Comparison of ENCODE assay signal across 8 cellular contexts in genomic region chr2:64212801-64213321, GRCh38.
A peak's percentile ranks its signal among the peaks of the same experiment; 100 is the strongest.
DNase-seq lines count a peak whose midpoint lies in the region; TF ChIP-seq lines count a peak whose summit lies in the region.

No MANE protein-coding gene starts in this region.

- peaks cover 25 to 50% (median 41%) of the 10 kb centered on the region in 6 donors for H3K4me1 ChIP-seq in spleen
- H3K4me1 ChIP-seq in right atrium auricular region, result peaks cover 0 to 18% of the 10 kb centered on the region in 2 donors

- no peaks in the 10 kb centered on the region for H3K9me3 ChIP-seq in spleen
- H3K9me3 ChIP-seq in right atrium auricular region, result no peaks in the 10 kb centered on the region

- H3K4me3 Mint-ChIP-seq in mesothelial cell of epicardium, result no peak overlapping the region

- intact Hi-C loops in spleen (cut with DNase I; ENCODE audit: low total_unique reads), result no loop called here

- H3K9me3 Mint-ChIP-seq in mesothelial cell of epicardium, result no peaks in the 10 kb centered on the region

- H3K4me3 ChIP-seq in astrocyte of the cerebellum (ENCODE audit: low read depth, low read length), result no peak overlapping the region
- peak overlapping the region in 1 of 8 donors; percentile 55 for H3K4me3 ChIP-seq in spleen
- no peak overlapping the region for H3K4me3 ChIP-seq in right atrium auricular region

- H3K27ac ChIP-seq in spleen (peak overlapping the region; percentile 54 to 93 (median 83)), right atrium auricular region (peak overlapping the region in 1 of 2 donors; percentile 67)

- TF ChIP-seq CTCF in astrocyte of the cerebellum (IDR thresholded peaks at IDR 0.05; ENCODE audit: low read depth, low read length, missing control alignments), result no peak
- no peak for TF ChIP-seq CTCF in spleen (IDR thresholded peaks at IDR 0.05 in 8 of 11, conservative IDR thresholded peaks at IDR 0.05 in 3 of 11)
- TF ChIP-seq CTCF in mesothelial cell of epicardium (IDR thresholded peaks at IDR 0.05; ENCODE audit: unreplicated experiment), result no peak
- TF ChIP-seq CTCF in right atrium auricular region (IDR thresholded peaks at IDR 0.05), result no peak

- no peaks in the 10 kb centered on the region for H3K27me3 Mint-ChIP-seq in mesothelial cell of epicardium (ENCODE audit: low read depth)

- no peak overlapping the region for H3K27ac Mint-ChIP-seq in mesothelial cell of epicardium

- H3K27me3 ChIP-seq in spleen (replicated peaks in 1 of 7) (no peaks in the 10 kb centered on the region), right atrium auricular region (no peaks in the 10 kb centered on the region)

- in situ Hi-C loops in astrocyte of the cerebellum (cut with HindIII; ENCODE audit: low sequenced_read_pairs), result loop anchor here (5.0 kb wide), 1 partner anchor 59 kb away; no protein-coding TSS in a partner anchor

- DNase-seq in activated T-cell treated with anti-CD3 and anti-CD28 coated beads for 4 hours (peak; percentile 21), LHCN-M2 (ENCODE audit: low read depth) (peak; percentile 95), astrocyte of the cerebellum (ENCODE audit: low read depth) (peak; percentile 73), spleen (no peak), mesothelial cell of epicardium (ENCODE audit: low spot score in 2 of 2, unreplicated experiment in 2 of 2) (no peak), right atrium auricular region (ENCODE audit: low spot score) (no peak), iPS-NIHi11 (ENCODE audit: low spot score) (no peak)
- no peak for DNase-seq in activated T-cell treated with anti-CD3 and anti-CD28 coated beads, Interleukin-2, amount 50 U/mL, for 1 hour

- TF ChIP-seq POLR2A in spleen (IDR thresholded peaks at IDR 0.05), result no peak

- no peaks in the 10 kb centered on the region for H3K36me3 ChIP-seq in spleen
- H3K36me3 ChIP-seq in right atrium auricular region, result no peaks in the 10 kb centered on the region

- 50 to 73% (median 61%) methylated on average over 3 of the region's 3 CpGs for WGBS in spleen, 5 donors

- H3K4me1 Mint-ChIP-seq in mesothelial cell of epicardium, result peaks cover 41% of the 10 kb centered on the region

- no peaks in the 10 kb centered on the region for H3K36me3 Mint-ChIP-seq in mesothelial cell of epicardium

Comparison
In these comparisons a context has a peak if more than half of its experiments do, and no peak if none do; other contexts are left out.
1. DNase-seq: peak in activated T-cell treated with anti-CD3 and anti-CD28 coated beads for 4 hours (single experiment), LHCN-M2 (single experiment) and astrocyte of the cerebellum (single experiment); none in activated T-cell treated with anti-CD3 and anti-CD28 coated beads, Interleukin-2, amount 50 U/mL, for 1 hour (single experiment), spleen (single experiment), mesothelial cell of epicardium (0 of 2), right atrium auricular region (single experiment) and iPS-NIHi11 (single experiment).